ENCODE assay signal across 8 cellular contexts in the genomic region with DNA sequence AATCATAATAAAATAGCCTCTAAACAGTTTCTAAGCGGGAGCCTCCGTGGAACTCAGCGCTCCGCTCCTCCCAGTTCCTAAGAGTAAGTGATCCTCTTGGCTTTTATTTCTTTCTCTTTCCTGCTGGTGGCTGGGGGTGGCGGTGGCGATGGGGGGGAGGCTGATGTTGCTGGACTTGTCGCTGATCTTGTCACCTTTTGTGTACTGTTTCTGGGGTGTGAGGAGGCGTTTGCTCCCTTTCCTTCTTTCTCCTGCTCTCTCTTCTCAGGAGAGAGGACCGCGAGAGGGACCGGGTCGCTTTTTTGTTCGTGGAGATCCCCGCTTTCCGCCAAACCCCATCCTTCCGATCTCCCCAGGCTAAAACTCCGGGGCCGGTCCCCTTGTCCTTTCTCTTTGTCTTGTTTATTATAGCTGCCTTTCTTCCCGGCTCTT. TPM values are rescaled to one million over a fixed set of nuclear protein-coding genes. Genes with fewer than 3 reads are reported as not detected.
DNase-seq lines count a peak whose midpoint lies in the region; ATAC-seq and TF ChIP-seq lines count a peak whose summit lies in the region.

No MANE protein-coding gene starts in this region.

- H3K27me3 ChIP-seq in WERI-Rb-1 (ENCODE audit: insufficient read depth, low read depth, severe bottlenecking) = peaks cover 51% of the 10 kb centered on the region
- peaks cover 0 to 38% (median 4%) of the 10 kb centered on the region in 3 donors for H3K27me3 ChIP-seq in psoas muscle (ENCODE audit: insufficient read depth in 3 of 3, low read length in 2 of 3)

- CTCF ChIA-PET in activated CD8-positive, alpha-beta memory T cell treated with anti-CD3 and anti-CD28 coated beads, Interleukin-2, amount 10 ng/mL, durations not matched to agents 7 days and 5 days (lab: Charles Lee) = no interaction called here

- no peaks in the 10 kb centered on the region for H3K9me3 ChIP-seq in WERI-Rb-1 (ENCODE audit: severe bottlenecking)
- H3K9me3 ChIP-seq in psoas muscle = no peaks in the 10 kb centered on the region

- 0 to 1% (median 1%) methylated on average over 19 of the region's 19 CpGs for WGBS in psoas muscle, 3 donors

- peaks cover 11% of the 10 kb centered on the region for H3K4me1 Mint-ChIP-seq in activated CD8-positive, alpha-beta memory T cell treated with anti-CD3 and anti-CD28 coated beads, Interleukin-2, amount 10 ng/mL, durations not matched to agents 7 days and 5 days

- H3K4me3 Mint-ChIP-seq in activated CD8-positive, alpha-beta memory T cell treated with anti-CD3 and anti-CD28 coated beads, Interleukin-2, amount 10 ng/mL, durations not matched to agents 7 days and 5 days = peak overlapping the region; percentile 55

- no peak for ATAC-seq in activated CD8-positive, alpha-beta memory T cell treated with anti-CD3 and anti-CD28 coated beads, Interleukin-2, amount 10 ng/mL, durations not matched to agents 7 days and 5 days
- ATAC-seq in psoas muscle (peak; percentile 2 to 57 (median 14)), GM18907 (IDR thresholded peaks at IDR 0.05; ENCODE audit: unreplicated experiment) (no peak), HG02938 (IDR thresholded peaks at IDR 0.05; ENCODE audit: unreplicated experiment) (no peak)

- no peaks in the 10 kb centered on the region for H3K9me3 Mint-ChIP-seq in activated CD8-positive, alpha-beta memory T cell treated with anti-CD3 and anti-CD28 coated beads, Interleukin-2, amount 10 ng/mL, durations not matched to agents 7 days and 5 days (ENCODE audit: low read depth)

- peaks cover 8% of the 10 kb centered on the region for H3K4me1 ChIP-seq in psoas muscle

- peaks cover 78% of the 10 kb centered on the region for H3K27me3 Mint-ChIP-seq in activated CD8-positive, alpha-beta memory T cell treated with anti-CD3 and anti-CD28 coated beads, Interleukin-2, amount 10 ng/mL, durations not matched to agents 7 days and 5 days

- no peak for DNase-seq in activated CD8-positive, alpha-beta memory T cell treated with anti-CD3 and anti-CD28 coated beads, Interleukin-2, amount 10 ng/mL, durations not matched to agents 7 days and 5 days
- DNase-seq in activated CD8-positive, alpha-beta memory T cell treated with anti-CD3 and anti-CD28 coated beads, Interleukin-2, amount 50 U/mL, for 48 hours = no peak
- DNase-seq in WERI-Rb-1 = no peak
- DNase-seq in globus pallidus (ENCODE audit: low spot score) = peak; percentile 64
- DNase-seq in psoas muscle = no peak
- DNase-seq in foreskin melanocyte = no peak

- H3K27ac ChIP-seq in WERI-Rb-1 (peak overlapping the region; percentile 29; the same call in 1 of the 2 replicates), psoas muscle (peak overlapping the region; percentile 85)

- intact Hi-C loops in psoas muscle (cut with DNase I) = loop anchor here (5.0 to 10.0 kb wide), 4 partner anchors 39 to 744 kb away; no protein-coding TSS in a partner anchor

- no peak overlapping the region for H3K27ac Mint-ChIP-seq in activated CD8-positive, alpha-beta memory T cell treated with anti-CD3 and anti-CD28 coated beads, Interleukin-2, amount 10 ng/mL, durations not matched to agents 7 days and 5 days

- no peaks in the 10 kb centered on the region for H3K36me3 Mint-ChIP-seq in activated CD8-positive, alpha-beta memory T cell treated with anti-CD3 and anti-CD28 coated beads, Interleukin-2, amount 10 ng/mL, durations not matched to agents 7 days and 5 days

- H3K4me3 ChIP-seq in WERI-Rb-1 (ENCODE audit: low read depth, low read length) = peak overlapping the region; percentile 76
- H3K4me3 ChIP-seq in psoas muscle = peak overlapping the region; percentile 72

- TF ChIP-seq CTCF in WERI-Rb-1 (IDR thresholded peaks at IDR 0.05; ENCODE audit: low read depth, low read length) (no peak), psoas muscle (IDR thresholded peaks at IDR 0.05) (no peak)

- no peaks in the 10 kb centered on the region for H3K36me3 ChIP-seq in WERI-Rb-1
- no peaks in the 10 kb centered on the region for H3K36me3 ChIP-seq in psoas muscle (ENCODE audit: insufficient read depth in 1 of 2, low read depth in 1 of 2)

RNA-seq across cellular contexts. Expression of a gene that starts 0.9 kb away (rescaled TPM):
- not detected for total RNA-seq in activated CD8-positive, alpha-beta memory T cell treated with anti-CD3 and anti-CD28 coated beads, Interleukin-2, amount 10 ng/mL, durations not matched to agents 7 days and 5 days
- total RNA-seq in psoas muscle = 10 to 100 TPM in 3 of 4 donors, 1 to 10 TPM in 1; 8.3 to 20.6 (median 18.3) TPM
- 1 to 10 TPM in 1 of 3 donors, under 1 TPM in 2; 0.40 to 1.7 (median 0.93) TPM for polyA plus RNA-seq in psoas muscle

Comparison
In these comparisons a context has a peak if more than half of its experiments do, and no peak if none do; other contexts are left out.
1. ATAC-seq: peak in psoas muscle (4 of 4); none in activated CD8-positive, alpha-beta memory T cell treated with anti-CD3 and anti-CD28 coated beads, Interleukin-2, amount 10 ng/mL, durations not matched to agents 7 days and 5 days (single experiment), GM18907 (single experiment) and HG02938 (single experiment).
2. RNA of a gene that starts 0.9 kb away (total RNA-seq): 8.3 to 20.6 TPM in psoas muscle; not detected in activated CD8-positive, alpha-beta memory T cell treated with anti-CD3 and anti-CD28 coated beads, Interleukin-2, amount 10 ng/mL, durations not matched to agents 7 days and 5 days; every median in the first group is over 4 times any median in the second.